13 cellular contexts compared by ENCODE assay signal in the genomic region with DNA sequence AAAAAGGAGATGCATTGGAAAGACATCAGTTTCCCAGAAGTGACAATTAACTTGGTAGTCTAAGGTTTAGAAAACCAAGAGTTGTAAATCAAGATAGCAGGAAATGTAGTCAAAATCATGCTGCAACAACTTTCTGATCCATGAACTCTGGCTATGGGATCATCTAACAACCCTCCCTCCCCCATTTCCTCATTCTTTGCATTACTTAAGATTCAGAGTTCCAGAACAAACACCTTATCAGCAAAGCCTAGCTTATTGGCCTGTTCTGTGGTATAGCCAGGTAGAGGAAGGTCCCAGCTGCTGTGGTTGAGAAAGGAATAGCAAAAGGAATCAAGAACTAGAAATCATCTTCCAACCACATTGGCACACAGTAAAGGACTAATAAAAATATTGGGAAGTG.
DNase-seq lines count a peak whose midpoint lies in the region; ATAC-seq and TF ChIP-seq lines count a peak whose summit lies in the region.
"Had no signal": no experiment of that assay in that cellular context is flagged by ENCODE, and none has a peak within 500 bp of the region (broad histone marks: within the 10 kb centered on the region; RNA-seq: fewer than 3 reads in every experiment).

No MANE protein-coding gene starts in this region.

- no peak overlapping the region for H2AFZ ChIP-seq in PC-9

- H3K4me1 ChIP-seq in PC-9 (replicated peaks; ENCODE audit: insufficient read depth): peaks cover 28% of the 10 kb centered on the region
- H3K4me1 ChIP-seq: prostate gland had no signal

- H3F3A ChIP-seq in PC-9 (ENCODE audit: insufficient read depth, low read depth): no peaks in the 10 kb centered on the region

- peak overlapping the region; percentile 63 for H3K27ac ChIP-seq in PC-9
- H3K27ac ChIP-seq: prostate gland, thyroid gland had no signal

- no TSS peak for BruUV-seq in PC-9 (replicated peaks; lab: Mats Ljungman, UMichigan)

- no peak overlapping the region for H3K4me3 ChIP-seq in PC-9
- H3K4me3 ChIP-seq: prostate gland, thyroid gland had no signal

- CTCF ChIA-PET in PC-9 (lab: Charles Lee): no interaction called here

- no peaks in the 10 kb centered on the region for H4K20me1 ChIP-seq in PC-9 (ENCODE audit: insufficient read depth)

- no peaks in the 10 kb centered on the region for H3K9me3 ChIP-seq in PC-9 (ENCODE audit: insufficient read depth, low read depth)
- H3K9me3 ChIP-seq: prostate gland, thyroid gland had no signal

- no peak for ATAC-seq in HG03469 (IDR thresholded peaks at IDR 0.05; ENCODE audit: unreplicated experiment)
- no peak for ATAC-seq in HG03442 (IDR thresholded peaks at IDR 0.05; ENCODE audit: unreplicated experiment)
- no peak for ATAC-seq in HG02870 (IDR thresholded peaks at IDR 0.05; ENCODE audit: unreplicated experiment)

- DNase-seq in EH (ENCODE audit: low read depth): peak; percentile 71
- peak; percentile 63 to 71 for DNase-seq in PC-9
- peak; percentile 18 for DNase-seq in fibroblast of peridontal ligament (ENCODE audit: extremely low read depth)
- peak; percentile 70 for DNase-seq in non-pigmented ciliary epithelial cell (ENCODE audit: low read depth)
- no peak for DNase-seq in mesenteric fat pad (ENCODE audit: low spot score)
- DNase-seq: activated CD4-positive, CD25-positive, alpha-beta regulatory T cell; activated naive CD4-positive, alpha-beta T cell treated with anti-CD3 and anti-CD28 coated beads, Interleukin-2, amount 50 U/mL, for 16 hours; NCI-H2171; thyroid gland had no signal

- POLR2A ChIA-PET in PC-9 (lab: Charles Lee; ENCODE audit: unreplicated experiment): interaction anchor here (0.7 to 0.9 kb wide), 2 partner anchors 41 to 77 kb away, joined by 3 to 4 read pairs; no protein-coding TSS in a partner anchor

- no peaks in the 10 kb centered on the region for H3K36me3 ChIP-seq in PC-9 (ENCODE audit: low read depth)
- H3K36me3 ChIP-seq: prostate gland, thyroid gland had no signal

- H3K27me3 ChIP-seq in PC-9 (ENCODE audit: insufficient read depth, low read depth): no peaks in the 10 kb centered on the region
- H3K27me3 ChIP-seq: thyroid gland had no signal

- no peak for TF ChIP-seq CTCF in PC-9 (conservative IDR thresholded peaks at IDR 0.05)

- H3K79me2 ChIP-seq in PC-9 (ENCODE audit: low read depth): no peaks in the 10 kb centered on the region

- H3K4me2 ChIP-seq in PC-9: peak overlapping the region; percentile 44

- H3K9me2 ChIP-seq in PC-9 (ENCODE audit: insufficient read depth): no peaks in the 10 kb centered on the region

- intact Hi-C loops in PC-9 (cut with micrococcal nuclease; ENCODE audit: unreplicated experiment): loop anchor here (1.0 to 5.0 kb wide), 8 partner anchors 57 to 651 kb away; a partner anchor contains a TSS
